33 cellular contexts compared by ENCODE assay signal in the genomic region with DNA sequence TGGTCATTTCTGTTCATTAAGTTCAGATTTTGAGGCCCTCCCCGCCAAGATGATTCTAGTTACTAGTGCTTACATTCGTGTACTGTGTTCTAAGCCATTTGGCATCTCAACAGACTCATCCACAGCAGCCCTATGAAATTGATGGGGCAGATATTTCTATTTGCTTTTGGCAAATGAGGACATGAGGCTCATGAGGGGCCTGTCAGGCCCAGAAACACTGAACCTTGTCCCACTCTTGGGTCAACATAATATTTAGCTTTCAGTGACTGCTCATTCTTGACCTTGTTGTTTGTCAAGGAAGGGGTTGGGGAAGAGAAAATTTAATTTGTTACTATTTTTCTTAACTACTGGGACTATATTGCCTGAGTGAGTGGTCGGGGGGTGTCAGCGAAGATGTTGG.
"Had no signal": no experiment of that assay in that cellular context is flagged by ENCODE, and none has a peak within 500 bp of the region (broad histone marks: within the 10 kb centered on the region; RNA-seq: fewer than 3 reads in every experiment).

No MANE protein-coding gene starts in this region.

- ATAC-seq: activated CD8-positive, alpha-beta memory T cell treated with anti-CD3 and anti-CD28 coated beads, Interleukin-2, amount 10 ng/mL, durations not matched to agents 7 days and 5 days; body of pancreas had no signal

- H3K9ac ChIP-seq: KMS-11, SK-N-SH had no signal

- H3K27ac ChIP-seq: ascending aorta, KMS-11, Peyer's patch, RWPE1, SJCRH30 had no signal

- H3K9me3 Mint-ChIP-seq: activated B cell treated with CpG ODN at 0.5 μM for 24 hours; activated CD4-positive, alpha-beta T cell treated with anti-CD3 and anti-CD28 coated beads, Interleukin-2, amount 10 ng/mL, durations not matched to agents 24 days and 14 days; activated naive CD4-positive, alpha-beta T cell treated with anti-CD3 and anti-CD28 coated beads, Interleukin-2, amount 50 U/mL, for 24 hours; activated T-cell treated with anti-CD3 and anti-CD28 coated beads, Interleukin-2, amount 50 U/mL, for 24 hours; activated T-helper 1 cell treated with anti-CD3 and anti-CD28 coated beads, Interleukin-12 subunit alpha, Interleukin-12 subunit beta, Interleukin-2, Interleukin-4 antibody, amounts not matched to agents 30 ng/mL and 10 ng/mL and 1 ng/mL, durations not matched to agents 14 hours and 24 hours and 36 hours; T-helper 1 cell treated with Interleukin-12 subunit alpha and Interleukin-12 subunit beta and Interleukin-4 antibody, amounts not matched to agents 30 μg/mL and 1 μg/mL, for 36 hours had no signal

- H3K4me3 Mint-ChIP-seq: activated B cell treated with CpG ODN at 0.5 μM for 24 hours; activated CD4-positive, alpha-beta T cell treated with anti-CD3 and anti-CD28 coated beads, Interleukin-2, amount 10 ng/mL, durations not matched to agents 24 days and 14 days; activated CD8-positive, alpha-beta memory T cell treated with anti-CD3 and anti-CD28 coated beads, Interleukin-2, amount 10 ng/mL, durations not matched to agents 7 days and 5 days; activated naive CD4-positive, alpha-beta T cell treated with anti-CD3 and anti-CD28 coated beads, Interleukin-2, amount 50 U/mL, for 24 hours; activated T-cell treated with anti-CD3 and anti-CD28 coated beads, Interleukin-2, amount 50 U/mL, for 24 hours; activated T-helper 1 cell treated with anti-CD3 and anti-CD28 coated beads, Interleukin-12 subunit alpha, Interleukin-12 subunit beta, Interleukin-2, Interleukin-4 antibody, amounts not matched to agents 30 ng/mL and 10 ng/mL and 1 ng/mL, durations not matched to agents 14 hours and 24 hours and 36 hours; T-helper 1 cell treated with Interleukin-12 subunit alpha and Interleukin-12 subunit beta and Interleukin-4 antibody, amounts not matched to agents 30 μg/mL and 1 μg/mL, for 36 hours had no signal

- H3K4me3 ChIP-seq: ascending aorta, body of pancreas, Peyer's patch, SJCRH30 had no signal

- H3K36me3 Mint-ChIP-seq: activated CD8-positive, alpha-beta memory T cell treated with anti-CD3 and anti-CD28 coated beads, Interleukin-2, amount 10 ng/mL, durations not matched to agents 7 days and 5 days; activated naive CD4-positive, alpha-beta T cell treated with anti-CD3 and anti-CD28 coated beads, Interleukin-2, amount 50 U/mL, for 24 hours had no signal

- DNase-seq: activated B cell treated with CpG ODN at 0.5 μM for 24 hours; activated CD4-positive, alpha-beta T cell treated with anti-CD3 and anti-CD28 coated beads for 1 hour; activated CD4-positive, alpha-beta T cell treated with anti-CD3 and anti-CD28 coated beads, Interleukin-2, amount 10 ng/mL, durations not matched to agents 24 days and 14 days; activated CD4-positive, alpha-beta T cell treated with anti-CD3 and anti-CD28 coated beads, Interleukin-2, amount 50 U/mL, for 48 hours; activated CD8-positive, alpha-beta memory T cell treated with anti-CD3 and anti-CD28 coated beads, Interleukin-2, amount 10 ng/mL, durations not matched to agents 7 days and 5 days; activated effector memory CD4-positive, alpha-beta T cell treated with Interleukin-2 at 50 U/mL for 16 hours; activated naive CD4-positive, alpha-beta T cell; activated T-cell treated with anti-CD3 and anti-CD28 coated beads, Interleukin-2, amount 50 U/mL, for 24 hours; body of pancreas; central memory CD4-positive, alpha-beta T cell; NCI-H1092; NCI-H1417 treated with DMSO at 0.1 percent for 48 hours; NCI-H1694; NCI-H2029; NCI-H2107; NCI-H2171 treated with DMSO at 0.1 percent for 48 hours; NCI-H226; NCI-H526; NCI-H774; OCI-M1; Peyer's patch; Right ventricle myocardium superior; SJCRH30; SK-N-SH; SW 1271; T-helper 9 cell had no signal

- FAIRE-seq: bronchial epithelial cell had no signal

- H3K27me3 Mint-ChIP-seq: activated CD4-positive, alpha-beta T cell treated with anti-CD3 and anti-CD28 coated beads, Interleukin-2, amount 10 ng/mL, durations not matched to agents 24 days and 14 days; activated naive CD4-positive, alpha-beta T cell treated with anti-CD3 and anti-CD28 coated beads, Interleukin-2, amount 50 U/mL, for 24 hours had no signal

- H3K36me3 ChIP-seq: ascending aorta, Peyer's patch, SJCRH30 had no signal

- H3K27me3 ChIP-seq: ascending aorta, body of pancreas, Peyer's patch, SJCRH30 had no signal

- H3K4me1 ChIP-seq: ascending aorta had no signal

- H3K27ac Mint-ChIP-seq: activated B cell treated with CpG ODN at 0.5 μM for 24 hours; activated CD4-positive, alpha-beta T cell treated with anti-CD3 and anti-CD28 coated beads, Interleukin-2, amount 10 ng/mL, durations not matched to agents 24 days and 14 days; activated CD8-positive, alpha-beta memory T cell treated with anti-CD3 and anti-CD28 coated beads, Interleukin-2, amount 10 ng/mL, durations not matched to agents 7 days and 5 days; activated naive CD4-positive, alpha-beta T cell treated with anti-CD3 and anti-CD28 coated beads, Interleukin-2, amount 50 U/mL, for 24 hours; activated T-cell treated with anti-CD3 and anti-CD28 coated beads, Interleukin-2, amount 50 U/mL, for 24 hours; activated T-helper 1 cell treated with anti-CD3 and anti-CD28 coated beads, Interleukin-12 subunit alpha, Interleukin-12 subunit beta, Interleukin-2, Interleukin-4 antibody, amounts not matched to agents 30 ng/mL and 10 ng/mL and 1 ng/mL, durations not matched to agents 14 hours and 24 hours and 36 hours; T-helper 1 cell treated with Interleukin-12 subunit alpha and Interleukin-12 subunit beta and Interleukin-4 antibody, amounts not matched to agents 30 μg/mL and 1 μg/mL, for 36 hours had no signal

- H3K9me3 ChIP-seq: ascending aorta, body of pancreas, Peyer's patch, SJCRH30, SK-N-SH had no signal

- H3K4me2 ChIP-seq: KMS-11, SK-N-SH had no signal

- H3K4me1 Mint-ChIP-seq: activated B cell treated with CpG ODN at 0.5 μM for 24 hours; activated CD4-positive, alpha-beta T cell treated with anti-CD3 and anti-CD28 coated beads, Interleukin-2, amount 10 ng/mL, durations not matched to agents 24 days and 14 days; activated CD8-positive, alpha-beta memory T cell treated with anti-CD3 and anti-CD28 coated beads, Interleukin-2, amount 10 ng/mL, durations not matched to agents 7 days and 5 days; activated naive CD4-positive, alpha-beta T cell treated with anti-CD3 and anti-CD28 coated beads, Interleukin-2, amount 50 U/mL, for 24 hours had no signal
